ENCODE assay signal across 8 cellular contexts in genomic region chr6:13328076-13328874, GRCh38. TPM values are rescaled to one million over a fixed set of nuclear protein-coding genes. Genes with fewer than 3 reads are reported as not detected.
DNase-seq lines count a peak whose midpoint lies in the region; ATAC-seq and TF ChIP-seq lines count a peak whose summit lies in the region.

TBC1D7 (minus strand) TSS chr6:13328537; CDS start chr6:13326898, 1,639 bp downstream.

- H3K27ac Mint-ChIP-seq in HFFc6: peak within 1 kb of the TSS; percentile 87

- H3K9me3 ChIP-seq in SK-N-SH: no peaks in the 10 kb centered on the region
- H3K9me3 ChIP-seq in testis: no peaks in the 10 kb centered on the region

- TF ChIP-seq POLR2A in NB4 (IDR thresholded peaks at IDR 0.05; ENCODE audit: extremely low read depth, insufficient read length): peak; percentile 89
- TF ChIP-seq POLR2A in testis (IDR thresholded peaks at IDR 0.05): no peak

- ATAC-seq in omental fat pad (ENCODE audit: low FRiP score): peak; percentile 96

- POLR2A ChIA-PET in SK-N-SH (lab: Yijun Ruan, JAX): interaction anchor here (0.6 to 3.0 kb wide), 12 partner anchors 17 to 435 kb away, joined by 3 to 18 read pairs (median 3); partner anchors contain the start of genes NOL7 and SIRT5

- H3K4me1 Mint-ChIP-seq in HFFc6 (ENCODE audit: low read depth): peaks cover 27% of the 10 kb centered on the region

- H3K4me3 ChIP-seq in GM08714 (ENCODE audit: low read length) (peak within 1 kb of the TSS; percentile 97), NB4 (ENCODE audit: low read depth, low read length) (peak within 1 kb of the TSS; percentile 82), SK-N-SH (ENCODE audit: low read depth in 2 of 2, low read length in 1 of 2) (peak within 1 kb of the TSS; percentile 88 to 96), testis (peak within 1 kb of the TSS; percentile 70)

- no peaks in the 10 kb centered on the region for H4K20me1 ChIP-seq in SK-N-SH (ENCODE audit: insufficient read depth)

- DNase-seq in HFFc6 (peak; percentile 91), NB4 (ENCODE audit: low read depth) (peak; percentile 96), SK-N-SH (peak; percentile 94), globus pallidus (ENCODE audit: low spot score) (peak; percentile 88), omental fat pad (ENCODE audit: low spot score) (peak; percentile 74), testis (peak; percentile 93)
- DNase-seq in activated naive CD4-positive, alpha-beta T cell treated with anti-CD3 and anti-CD28 coated beads, Interleukin-2, amount 50 U/mL, for 16 hours: peak; percentile 91

- CTCF ChIA-PET in SK-N-SH (lab: Yijun Ruan, JAX): interaction anchor here (0.7 to 11.4 kb wide), 11 partner anchors 11 to 1699 kb away, joined by 3 to 143 read pairs (median 4); partner anchors contain the start of gene SIRT5

- H3K4me3 Mint-ChIP-seq in HFFc6: peak within 1 kb of the TSS; percentile 96

- 0 out of 2 replicates have a peak, but pooled peaks have one; percentile 10 for TF ChIP-seq RAD21 in SK-N-SH (IDR thresholded peaks at IDR 0.05; ENCODE audit: low read length)

- H3K9ac ChIP-seq in SK-N-SH: peak within 1 kb of the TSS; percentile 85

- H3K27ac ChIP-seq in SK-N-SH (ENCODE audit: low read depth in 2 of 2, low read length in 1 of 2) (peak within 1 kb of the TSS; percentile 86 to 97), testis (peak within 1 kb of the TSS; percentile 69 to 82)

- TF ChIP-seq CTCF in HFFc6 (IDR thresholded peaks at IDR 0.05): peak; percentile 54
- TF ChIP-seq CTCF in NB4 (IDR thresholded peaks at IDR 0.05; ENCODE audit: low read depth, low read length): no peak
- TF ChIP-seq CTCF in SK-N-SH (IDR thresholded peaks at IDR 0.05): peak; percentile 24; the same call in 1 of the 2 replicates
- no peak for TF ChIP-seq CTCF in omental fat pad (IDR thresholded peaks at IDR 0.05)
- no peak for TF ChIP-seq CTCF in testis (IDR thresholded peaks at IDR 0.05)

- intact Hi-C loops in testis (cut with DNase I; ENCODE audit: low total_unique reads): no loop called here

- peak within 1 kb of the TSS; percentile 95 for H3K4me2 ChIP-seq in SK-N-SH

- H2AFZ ChIP-seq in SK-N-SH (ENCODE audit: low read depth): peak within 1 kb of the TSS; percentile 95

- H3F3A ChIP-seq in SK-N-SH (replicated peaks; ENCODE audit: insufficient read depth): peaks cover 8% of the 10 kb centered on the region

- H3K27me3 Mint-ChIP-seq in HFFc6 (ENCODE audit: insufficient read depth): peaks cover 1% of the 10 kb centered on the region; the same call in 1 of the 2 replicates

- H3K9me3 Mint-ChIP-seq in HFFc6: no peaks in the 10 kb centered on the region

- 1% methylated on average over 9 of the region's 63 CpGs for WGBS in SK-N-SH (ENCODE audit: low lambda C conversion rate)
- 0% methylated on average over 9 to 62 of the region's 63 CpGs for WGBS in testis, 2 donors

- H3K4me1 ChIP-seq in SK-N-SH (ENCODE audit: control insufficient read depth in 1 of 2, insufficient read depth in 2 of 2, low read depth in 1 of 2, low read length in 1 of 2) (peaks cover 4 to 12% of the 10 kb centered on the region in 2 experiments; a peak in 3 of 4 replicates), testis (peaks cover 5% of the 10 kb centered on the region)

- H3K9me2 ChIP-seq in SK-N-SH: no peaks in the 10 kb centered on the region

- peaks cover 5% of the 10 kb centered on the region; the same call in 1 of the 2 replicates for H3K36me3 Mint-ChIP-seq in HFFc6 (ENCODE audit: low read depth)

- peaks cover 20% of the 10 kb centered on the region for H3K79me2 ChIP-seq in SK-N-SH (ENCODE audit: insufficient read depth)

- H3K36me3 ChIP-seq in SK-N-SH (replicated peaks in 1 of 2; ENCODE audit: control insufficient read depth in 1 of 2, insufficient read depth in 2 of 2, low read length in 1 of 2) (peaks cover 23 to 25% of the 10 kb centered on the region in 2 experiments), testis (ENCODE audit: low read depth, missing control alignments) (no peaks in the 10 kb centered on the region)

- H3K27me3 ChIP-seq in SK-N-SH (ENCODE audit: insufficient read depth) (no peaks in the 10 kb centered on the region), testis (no peaks in the 10 kb centered on the region)

- no peak for TF ChIP-seq EP300 in SK-N-SH (IDR thresholded peaks at IDR 0.05; ENCODE audit: borderline replicate concordance in 1 of 2, low read depth in 1 of 2, low read length in 1 of 2)

TF ChIP-seq in SK-N-SH, 30 proteins besides CTCF, POLR2A, EP300 and RAD21 (continues in another document):
- TF ChIP-seq ZBTB33 (IDR thresholded peaks at IDR 0.05; ENCODE audit: borderline replicate concordance, low read depth) (0 out of 2 replicates have a peak, but pooled peaks have one; percentile 41), MAX (IDR thresholded peaks at IDR 0.05; ENCODE audit: low read depth) (peak; percentile 68; the same call in 1 of the 2 replicates), SMC3 (IDR thresholded peaks at IDR 0.05; ENCODE audit: low read depth, low read length) (no peak), NRF1 (IDR thresholded peaks at IDR 0.05; ENCODE audit: low read depth, low read length) (peak; percentile 93), CHD2 (IDR thresholded peaks at IDR 0.05; ENCODE audit: low read length, partially characterized antibody) (peak; percentile 69), GABPA (IDR thresholded peaks at IDR 0.05; ENCODE audit: low read depth) (peak; percentile 75), RCOR1 (IDR thresholded peaks at IDR 0.05; ENCODE audit: low read length) (peak; percentile 31; the same call in 1 of the 2 replicates), POLR2AphosphoS5 (IDR thresholded peaks at IDR 0.05; ENCODE audit: low read depth, low read length) (peak; percentile 93), RFX5 (IDR thresholded peaks at IDR 0.05; ENCODE audit: low read length) (no peak), TAF1 (IDR thresholded peaks at IDR 0.05; ENCODE audit: borderline replicate concordance, low read depth, low read length) (peak; percentile 76), ELF1 (IDR thresholded peaks at IDR 0.05) (peak; percentile 67), SIN3A (IDR thresholded peaks at IDR 0.05; ENCODE audit: borderline replicate concordance, low read depth, low read length) (0 out of 2 replicates have a peak, but pooled peaks have one; percentile 27)
- TF ChIP-seq, protein P1, sequence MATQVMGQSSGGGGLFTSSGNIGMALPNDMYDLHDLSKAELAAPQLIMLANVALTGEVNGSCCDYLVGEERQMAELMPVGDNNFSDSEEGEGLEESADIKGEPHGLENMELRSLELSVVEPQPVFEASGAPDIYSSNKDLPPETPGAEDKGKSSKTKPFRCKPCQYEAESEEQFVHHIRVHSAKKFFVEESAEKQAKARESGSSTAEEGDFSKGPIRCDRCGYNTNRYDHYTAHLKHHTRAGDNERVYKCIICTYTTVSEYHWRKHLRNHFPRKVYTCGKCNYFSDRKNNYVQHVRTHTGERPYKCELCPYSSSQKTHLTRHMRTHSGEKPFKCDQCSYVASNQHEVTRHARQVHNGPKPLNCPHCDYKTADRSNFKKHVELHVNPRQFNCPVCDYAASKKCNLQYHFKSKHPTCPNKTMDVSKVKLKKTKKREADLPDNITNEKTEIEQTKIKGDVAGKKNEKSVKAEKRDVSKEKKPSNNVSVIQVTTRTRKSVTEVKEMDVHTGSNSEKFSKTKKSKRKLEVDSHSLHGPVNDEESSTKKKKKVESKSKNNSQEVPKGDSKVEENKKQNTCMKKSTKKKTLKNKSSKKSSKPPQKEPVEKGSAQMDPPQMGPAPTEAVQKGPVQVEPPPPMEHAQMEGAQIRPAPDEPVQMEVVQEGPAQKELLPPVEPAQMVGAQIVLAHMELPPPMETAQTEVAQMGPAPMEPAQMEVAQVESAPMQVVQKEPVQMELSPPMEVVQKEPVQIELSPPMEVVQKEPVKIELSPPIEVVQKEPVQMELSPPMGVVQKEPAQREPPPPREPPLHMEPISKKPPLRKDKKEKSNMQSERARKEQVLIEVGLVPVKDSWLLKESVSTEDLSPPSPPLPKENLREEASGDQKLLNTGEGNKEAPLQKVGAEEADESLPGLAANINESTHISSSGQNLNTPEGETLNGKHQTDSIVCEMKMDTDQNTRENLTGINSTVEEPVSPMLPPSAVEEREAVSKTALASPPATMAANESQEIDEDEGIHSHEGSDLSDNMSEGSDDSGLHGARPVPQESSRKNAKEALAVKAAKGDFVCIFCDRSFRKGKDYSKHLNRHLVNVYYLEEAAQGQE (IDR thresholded peaks at IDR 0.05; ENCODE audit: low read depth, low read length): no peak

RNA-seq across cellular contexts. Expression of gene TBC1D7, which starts in this region (rescaled TPM):
- total RNA-seq in HFFc6 (2021; fragmentation: NEBNext Ultra II Directional; extraction: Animal tissue kit (Norgen Biotek cat#: 25700)): 10 to 100 TPM; 11.5 to 15.1 (median 14.6) TPM
- polyA plus RNA-seq in SK-N-SH (2012; rRNA removed) (25.2 and 27.5 TPM in 2 replicates), testis (ENCODE audit: insufficient read depth, low read depth, low replicate concordance) (48.0 TPM)
- 27.7 and 30.3 TPM in 2 replicates for polyA plus RNA-seq in SK-N-SH (2012; cell fraction: cytosol; rRNA removed)
- 22.8 and 24.5 TPM in 2 replicates for polyA plus RNA-seq in SK-N-SH (2012; cell fraction: nucleus; rRNA removed)
- total RNA-seq in omental fat pad (10 to 100 TPM in 2 of 4 donors, 1 to 10 TPM in 2; 5.3 to 11.3 (median 8.9) TPM), testis (10 to 100 TPM; 24.2 to 28.0 TPM)

Comparison
In these comparisons a context has a peak if more than half of its experiments do, and no peak if none do; other contexts are left out.
1. Peak in every context shown above with its lines: DNase-seq, ATAC-seq, H3K4me3 ChIP-seq and H3K27ac ChIP-seq.
2. CTCF ChIP-seq: peak in HFFc6 (single experiment) and SK-N-SH (single experiment); none in NB4 (single experiment), omental fat pad (0 of 3) and testis (0 of 3).